In genomic region chr3:140062461-140062860, GRCh38 we compare ENCODE assay signal across 29 cellular contexts.
"Had no signal": no experiment of that assay in that cellular context is flagged by ENCODE, and none has a peak within 500 bp of the region (broad histone marks: within the 10 kb centered on the region; RNA-seq: fewer than 3 reads in every experiment).

No MANE protein-coding gene starts in this region.

- H3K9me3 ChIP-seq: left lung, lower lobe of right lung, ovary, spleen, testis, thyroid gland, transverse colon, upper lobe of left lung, vagina had no signal

- H3K4me2 ChIP-seq: hepatocyte, neural progenitor cell had no signal

- H3K27ac ChIP-seq: heart right ventricle, hepatocyte, left lung, lower lobe of right lung, neural progenitor cell, ovary, spleen, stomach, testis, thyroid gland, transverse colon, upper lobe of left lung, vagina had no signal

- H3K9me3 Mint-ChIP-seq: nephron progenitor cell, neural progenitor cell had no signal

- H3K36me3 Mint-ChIP-seq: naive B cell; natural killer cell; neural progenitor cell; stimulated activated naive B cell treated with anti-CD40 and anti-IgM and Interleukin-4, amounts not matched to agents 10 μg/mL and 1 μg/mL and 100 μg/mL, for 72 hours had no signal

- H3K36me3 ChIP-seq: heart right ventricle, left lung, lower lobe of right lung, neural progenitor cell, ovary, spleen, stomach, thyroid gland, transverse colon, upper lobe of left lung, vagina had no signal

- H2AFZ ChIP-seq: hepatocyte, neural progenitor cell had no signal

- H3K9ac ChIP-seq: neural progenitor cell had no signal

- H3K4me1 ChIP-seq: heart right ventricle, left lung, lower lobe of right lung, neural progenitor cell, spleen, stomach, thyroid gland, transverse colon, upper lobe of left lung, vagina had no signal

- H3K27me3 ChIP-seq: hepatocyte, left lung, neural progenitor cell, ovary, stomach, testis, thyroid gland, transverse colon, upper lobe of left lung, vagina had no signal

- DNase-seq: heart right ventricle; islet precursor cell; left cardiac atrium; left lung; lower lobe of right lung; mammary epithelial cell; mesenchymal stem cell; naive B cell; natural killer cell; nephron progenitor cell; ovary; retina; right cardiac atrium; small intestine; spleen; stimulated activated CD4-positive, alpha-beta T cell treated with anti-CD3 and anti-CD28 coated beads, Interleukin-4, amount 100 ng/mL, for 4 hours; stimulated activated CD8-positive, alpha-beta memory T cell treated with anti-CD3 and anti-CD28 coated beads, Interleukin-4, amount 100 ng/mL, for 48 hours; stimulated activated naive B cell treated with anti-CD40 and anti-IgM and Interleukin-4, amounts not matched to agents 10 μg/mL and 1 μg/mL and 100 μg/mL, for 72 hours; stimulated activated naive CD8-positive, alpha-beta T cell treated with anti-CD3 and anti-CD28 coated beads, Interleukin-15, Interleukin-2, amounts not matched to agents 100 U/mL and 50 U/mL, for 24 hours; stomach; testis; thyroid gland; transverse colon; upper lobe of left lung had no signal

- H3K27ac Mint-ChIP-seq: naive B cell; natural killer cell; nephron progenitor cell; neural progenitor cell; progenitor cell of endocrine pancreas; stimulated activated naive B cell treated with anti-CD40 and anti-IgM and Interleukin-4, amounts not matched to agents 10 μg/mL and 1 μg/mL and 100 μg/mL, for 72 hours had no signal

- ATAC-seq: heart right ventricle; left cardiac atrium; left lung; lower lobe of right lung; natural killer cell; right cardiac atrium; sciatic nerve; stimulated activated naive B cell treated with anti-CD40 and anti-IgM and Interleukin-4, amounts not matched to agents 10 μg/mL and 1 μg/mL and 100 μg/mL, for 72 hours; stimulated activated naive CD8-positive, alpha-beta T cell treated with anti-CD3 and anti-CD28 coated beads, Interleukin-15, Interleukin-2, amounts not matched to agents 100 U/mL and 50 U/mL, for 24 hours had no signal

- H3K27me3 Mint-ChIP-seq: stimulated activated naive B cell treated with anti-CD40 and anti-IgM and Interleukin-4, amounts not matched to agents 10 μg/mL and 1 μg/mL and 100 μg/mL, for 72 hours had no signal

- H3K4me3 ChIP-seq: heart right ventricle, hepatocyte, left lung, lower lobe of right lung, neural progenitor cell, ovary, spleen, stomach, testis, thyroid gland, transverse colon, upper lobe of left lung, vagina had no signal

- H3K4me1 Mint-ChIP-seq: naive B cell; natural killer cell; nephron progenitor cell; neural progenitor cell; stimulated activated naive B cell treated with anti-CD40 and anti-IgM and Interleukin-4, amounts not matched to agents 10 μg/mL and 1 μg/mL and 100 μg/mL, for 72 hours had no signal

- H3K4me3 Mint-ChIP-seq: naive B cell; natural killer cell; nephron progenitor cell; neural progenitor cell; stimulated activated naive B cell treated with anti-CD40 and anti-IgM and Interleukin-4, amounts not matched to agents 10 μg/mL and 1 μg/mL and 100 μg/mL, for 72 hours had no signal

- H3K79me2 ChIP-seq: hepatocyte had no signal
